ENCODE assay signal across 22 cellular contexts in the genomic region with DNA sequence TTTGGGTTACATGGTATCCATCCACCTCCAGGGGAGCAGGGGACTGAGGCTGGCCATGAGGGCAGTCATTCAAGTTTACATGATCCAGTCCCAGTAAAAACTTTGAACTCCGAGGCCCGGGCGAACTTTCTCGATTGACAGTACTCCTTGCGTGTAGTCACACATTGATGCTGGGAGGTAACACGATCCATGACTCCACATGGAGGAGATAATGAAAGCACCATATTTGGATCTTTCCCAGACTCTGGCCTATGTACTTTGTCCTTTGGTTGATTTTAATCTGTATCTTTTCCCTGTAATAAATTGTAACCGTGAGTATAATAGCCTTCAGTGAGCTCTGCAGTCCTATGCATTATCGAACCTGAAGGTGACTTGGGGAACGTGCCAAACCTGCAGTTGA.
"Had no signal": no experiment of that assay in that cellular context is flagged by ENCODE, and none has a peak within 500 bp of the region (broad histone marks: within the 10 kb centered on the region; RNA-seq: fewer than 3 reads in every experiment).

No MANE protein-coding gene starts in this region.

- H3K27ac ChIP-seq: neural progenitor cell, psoas muscle, tibial nerve, vagina, VCaP had no signal

- H3K36me3 ChIP-seq: gastroesophageal sphincter, heart left ventricle, neural progenitor cell, tibial nerve, vagina had no signal

- H3K4me1 ChIP-seq: neural progenitor cell, vagina had no signal

- DNase-seq: activated CD4-positive, alpha-beta T cell treated with anti-CD3 and anti-CD28 coated beads for 1 hour; activated CD4-positive, alpha-beta T cell treated with anti-CD3 and anti-CD28 coated beads, Interleukin-2, amount 50 U/mL, for 4 hours; activated effector memory CD4-positive, alpha-beta T cell treated with anti-CD3 and anti-CD28 coated beads, Interleukin-2, amount 50 U/mL, for 16 hours; activated naive CD4-positive, alpha-beta T cell treated with anti-CD3 and anti-CD28 coated beads, Interleukin-2, amount 50 U/mL, for 16 hours; activated T-cell treated with anti-CD3 and anti-CD28 coated beads, Interleukin-2, amount 50 U/mL, for 72 hours; aorta; cerebellar nuclear complex; effector CD4-positive, alpha-beta T cell; heart left ventricle; naive thymus-derived CD4-positive, alpha-beta T cell; psoas muscle; stimulated activated CD8-positive, alpha-beta memory T cell treated with anti-CD3 and anti-CD28 coated beads, Interleukin-4, amount 100 ng/mL, for 48 hours; stimulated activated naive CD4-positive, alpha-beta T cell; SW 1271; T-helper 2 cell had no signal

- H3K9ac ChIP-seq: neural progenitor cell had no signal

- ATAC-seq: activated T-cell treated with anti-CD3 and anti-CD28 coated beads, Interleukin-2, amount 50 U/mL, for 72 hours; gastroesophageal sphincter; heart left ventricle; naive thymus-derived CD4-positive, alpha-beta T cell; sciatic nerve had no signal

- H3K9me3 ChIP-seq: gastroesophageal sphincter, heart left ventricle, psoas muscle, tibial nerve, vagina had no signal

- H3K27me3 ChIP-seq: gastroesophageal sphincter, heart left ventricle, neural progenitor cell, tibial nerve, vagina had no signal

- H3K4me3 ChIP-seq: gastroesophageal sphincter, heart left ventricle, lung, neural progenitor cell, psoas muscle, tibial nerve, vagina had no signal
